ENCODE assay signal across 8 cellular contexts in the genomic region with DNA sequence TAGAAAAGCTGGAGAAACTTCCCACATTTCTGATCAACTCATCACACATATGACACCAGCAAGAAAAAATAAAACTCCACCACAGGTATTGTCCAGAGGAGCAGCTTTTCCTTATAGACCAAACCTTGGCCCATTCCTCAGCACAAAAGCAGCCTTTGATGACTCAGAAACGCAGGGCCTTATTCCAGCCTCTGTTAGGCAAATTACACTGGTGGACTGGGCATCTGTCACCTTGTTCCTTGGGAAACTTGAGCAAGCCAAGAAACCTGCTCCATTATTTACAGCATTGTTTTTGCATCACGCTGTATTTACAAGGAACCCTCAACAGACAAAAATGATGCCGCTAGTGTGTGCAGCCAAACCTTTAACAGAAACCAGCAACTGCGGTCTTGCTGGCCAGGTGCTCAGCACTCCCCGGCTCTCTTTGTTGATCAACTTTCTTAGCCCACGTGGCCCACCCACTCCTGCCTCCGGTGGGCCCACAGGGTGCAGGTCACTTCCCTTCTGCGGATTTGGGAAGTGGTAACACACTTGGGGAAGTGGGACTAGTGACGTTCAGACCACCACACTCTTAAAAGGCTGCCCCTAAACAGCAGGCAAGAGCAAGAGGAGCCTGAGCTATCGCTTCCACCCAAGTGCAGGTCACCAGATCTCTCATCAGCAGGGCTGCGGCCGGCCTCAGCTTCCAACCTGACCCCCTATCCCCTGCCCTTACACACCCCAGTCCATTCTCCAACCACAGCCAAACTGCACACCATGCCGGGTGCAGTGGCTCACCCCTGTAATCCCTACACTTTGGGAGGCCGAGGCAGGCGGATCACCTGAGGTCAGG. TPM values are rescaled to one million over a fixed set of nuclear protein-coding genes. Genes with fewer than 3 reads are reported as not detected.
DNase-seq lines count a peak whose midpoint lies in the region; ATAC-seq, FAIRE-seq and TF ChIP-seq lines count a peak whose summit lies in the region.

No MANE protein-coding gene starts in this region.

- H3K4me3 Mint-ChIP-seq in activated T-helper 2 cell treated with anti-CD3 and anti-CD28 coated beads, Interferon-gamma antibody, Interleukin-2, Interleukin-4, amounts not matched to agents 10 μg/mL and 5 μg/mL and 100 μg/mL, durations not matched to agents 14 hours and 24 hours and 36 hours (ENCODE audit: low read depth): peak overlapping the region; percentile 92

- peak overlapping the region; percentile 85 for H3K4me3 ChIP-seq in retinal pigment epithelial cell (ENCODE audit: low read length)

- TF ChIP-seq POLR2A in GM12892 (IDR thresholded peaks at IDR 0.05; ENCODE audit: low read depth, low read length): no peak

- H3K9me3 Mint-ChIP-seq in activated T-helper 2 cell treated with anti-CD3 and anti-CD28 coated beads, Interferon-gamma antibody, Interleukin-2, Interleukin-4, amounts not matched to agents 10 μg/mL and 5 μg/mL and 100 μg/mL, durations not matched to agents 14 hours and 24 hours and 36 hours: no peaks in the 10 kb centered on the region

- ATAC-seq in GM21360 (IDR thresholded peaks at IDR 0.05; ENCODE audit: unreplicated experiment): peak; percentile 53
- peak; percentile 56 for ATAC-seq in HG03520 (IDR thresholded peaks at IDR 0.05; ENCODE audit: unreplicated experiment)

- H3K27me3 Mint-ChIP-seq in activated T-helper 2 cell treated with anti-CD3 and anti-CD28 coated beads, Interferon-gamma antibody, Interleukin-2, Interleukin-4, amounts not matched to agents 10 μg/mL and 5 μg/mL and 100 μg/mL, durations not matched to agents 14 hours and 24 hours and 36 hours (ENCODE audit: low read depth): no peaks in the 10 kb centered on the region

- peaks cover 4% of the 10 kb centered on the region for H3K36me3 Mint-ChIP-seq in activated T-helper 2 cell treated with anti-CD3 and anti-CD28 coated beads, Interferon-gamma antibody, Interleukin-2, Interleukin-4, amounts not matched to agents 10 μg/mL and 5 μg/mL and 100 μg/mL, durations not matched to agents 14 hours and 24 hours and 36 hours (ENCODE audit: low read depth)

- DNase-seq in GM12892 (ENCODE audit: insufficient read length) (peak; percentile 62), retinal pigment epithelial cell (ENCODE audit: low read depth) (no peak), NCI-H510A (lab: John Stamatoyannopoulos, UW) (no peak), head of caudate nucleus (no peak)
- DNase-seq in activated T-helper 2 cell treated with anti-CD3 and anti-CD28 coated beads, Interferon-gamma antibody, Interleukin-2, Interleukin-4, amounts not matched to agents 10 μg/mL and 5 μg/mL and 100 μg/mL, durations not matched to agents 14 hours and 24 hours and 36 hours (ENCODE audit: low spot score): no peak
- DNase-seq in activated CD4-positive, alpha-beta T cell treated with anti-CD3 and anti-CD28 coated beads for 1 hour: no peak

- no peak for TF ChIP-seq CTCF in retinal pigment epithelial cell (conservative IDR thresholded peaks at IDR 0.05; ENCODE audit: low read depth, low read length)

- intact Hi-C loops in activated T-helper 2 cell treated with anti-CD3 and anti-CD28 coated beads, Interferon-gamma antibody, Interleukin-2, Interleukin-4, amounts not matched to agents 10 μg/mL and 5 μg/mL and 100 μg/mL, durations not matched to agents 14 hours and 24 hours and 36 hours (cut with micrococcal nuclease): loop anchor here (2.0 to 5.0 kb wide), 4 partner anchors 17 to 121 kb away; a partner anchor contains a TSS
- intact Hi-C loops in head of caudate nucleus (cut with DNase I): no loop called here

- peak; percentile 70 for FAIRE-seq in GM12892 (lab: Jason Lieb, UNC)

- peaks cover 20% of the 10 kb centered on the region for H3K4me1 Mint-ChIP-seq in activated T-helper 2 cell treated with anti-CD3 and anti-CD28 coated beads, Interferon-gamma antibody, Interleukin-2, Interleukin-4, amounts not matched to agents 10 μg/mL and 5 μg/mL and 100 μg/mL, durations not matched to agents 14 hours and 24 hours and 36 hours (ENCODE audit: low read depth)

- no peak overlapping the region for H3K27ac Mint-ChIP-seq in activated T-helper 2 cell treated with anti-CD3 and anti-CD28 coated beads, Interferon-gamma antibody, Interleukin-2, Interleukin-4, amounts not matched to agents 10 μg/mL and 5 μg/mL and 100 μg/mL, durations not matched to agents 14 hours and 24 hours and 36 hours

RNA-seq across cellular contexts. Expression of a gene that starts 1.5 kb away (rescaled TPM):
- polyA plus RNA-seq in GM12892 (2012; ENCODE audit: missing spikeins): 12.4 TPM
- 12.7 and 13.9 TPM in 2 replicates for total RNA-seq in activated T-helper 2 cell treated with anti-CD3 and anti-CD28 coated beads, Interferon-gamma antibody, Interleukin-2, Interleukin-4, amounts not matched to agents 10 μg/mL and 5 μg/mL and 100 μg/mL, durations not matched to agents 14 hours and 24 hours and 36 hours
